In genomic region chr17:74467221-74467951, GRCh38 we compare ENCODE assay signal across 8 cellular contexts. TPM values are rescaled to one million over a fixed set of nuclear protein-coding genes. Genes with fewer than 3 reads are reported as not detected.
DNase-seq lines count a peak whose midpoint lies in the region; ATAC-seq and TF ChIP-seq lines count a peak whose summit lies in the region.

No MANE protein-coding gene starts in this region.

- H3K27me3 Mint-ChIP-seq in activated naive CD4-positive, alpha-beta T cell treated with anti-CD3 and anti-CD28 coated beads for 36 hours (ENCODE audit: low read depth), result no peaks in the 10 kb centered on the region
- no peaks in the 10 kb centered on the region for H3K27me3 Mint-ChIP-seq in activated CD8-positive, alpha-beta T cell treated with anti-CD3 and anti-CD28 coated beads for 36 hours
- no peaks in the 10 kb centered on the region for H3K27me3 Mint-ChIP-seq in natural killer cell treated with Interleukin-12 subunit alpha and Interleukin-12 subunit beta and Interleukin-15 and Interleukin-18, amount 100 ng/mL, for 72 hours

- no peaks in the 10 kb centered on the region for H3K27me3 ChIP-seq in vagina

- no peak overlapping the region for H3K27ac ChIP-seq in vagina

- TF ChIP-seq CTCF in activated CD8-positive, alpha-beta T cell treated with anti-CD3 and anti-CD28 coated beads for 36 hours (IDR thresholded peaks at IDR 0.05), result no peak
- TF ChIP-seq CTCF in vagina (IDR thresholded peaks at IDR 0.05), result no peak

- POLR2A ChIA-PET in activated CD8-positive, alpha-beta T cell treated with anti-CD3 and anti-CD28 coated beads for 36 hours (lab: Charles Lee), result no interaction called here

- H3K4me1 ChIP-seq in vagina, result no peaks in the 10 kb centered on the region

- H3K4me3 Mint-ChIP-seq in activated naive CD4-positive, alpha-beta T cell treated with anti-CD3 and anti-CD28 coated beads for 36 hours, result no peak overlapping the region
- no peak overlapping the region for H3K4me3 Mint-ChIP-seq in activated CD8-positive, alpha-beta T cell treated with anti-CD3 and anti-CD28 coated beads for 36 hours
- no peak overlapping the region for H3K4me3 Mint-ChIP-seq in natural killer cell treated with Interleukin-12 subunit alpha and Interleukin-12 subunit beta and Interleukin-15 and Interleukin-18, amount 100 ng/mL, for 72 hours

- peaks cover 25% of the 10 kb centered on the region for H3K4me1 Mint-ChIP-seq in activated naive CD4-positive, alpha-beta T cell treated with anti-CD3 and anti-CD28 coated beads for 36 hours (ENCODE audit: low read depth)
- H3K4me1 Mint-ChIP-seq in activated CD8-positive, alpha-beta T cell treated with anti-CD3 and anti-CD28 coated beads for 36 hours (ENCODE audit: low read depth), result peaks cover 39% of the 10 kb centered on the region
- peaks cover 30 to 39% of the 10 kb centered on the region in 2 donors for H3K4me1 Mint-ChIP-seq in natural killer cell treated with Interleukin-12 subunit alpha and Interleukin-12 subunit beta and Interleukin-15 and Interleukin-18, amount 100 ng/mL, for 72 hours (ENCODE audit: low read depth in 2 of 2)

- no peak for DNase-seq in activated naive CD4-positive, alpha-beta T cell treated with anti-CD3 and anti-CD28 coated beads for 36 hours
- DNase-seq in activated naive CD4-positive, alpha-beta T cell (lab: John Stamatoyannopoulos, UW), result no peak
- no peak for DNase-seq in activated CD8-positive, alpha-beta T cell treated with anti-CD3 and anti-CD28 coated beads for 36 hours
- peak; percentile 76 for DNase-seq in natural killer cell treated with Interleukin-12 subunit alpha and Interleukin-12 subunit beta and Interleukin-15 and Interleukin-18, amount 100 ng/mL, for 72 hours (ENCODE audit: low spot score)
- DNase-seq in NCI-H2171 treated with DMSO at 0.1 percent for 48 hours (lab: John Stamatoyannopoulos, UW) (no peak), vagina (ENCODE audit: extremely low spot score in 2 of 2) (no peak), T-helper 9 cell (no peak)

- H3K36me3 Mint-ChIP-seq in activated naive CD4-positive, alpha-beta T cell treated with anti-CD3 and anti-CD28 coated beads for 36 hours (ENCODE audit: low read depth), result no peaks in the 10 kb centered on the region
- H3K36me3 Mint-ChIP-seq in activated CD8-positive, alpha-beta T cell treated with anti-CD3 and anti-CD28 coated beads for 36 hours (ENCODE audit: low read depth), result no peaks in the 10 kb centered on the region
- H3K36me3 Mint-ChIP-seq in natural killer cell treated with Interleukin-12 subunit alpha and Interleukin-12 subunit beta and Interleukin-15 and Interleukin-18, amount 100 ng/mL, for 72 hours, result peaks cover 7% of the 10 kb centered on the region

- no peaks in the 10 kb centered on the region for H3K9me3 Mint-ChIP-seq in activated naive CD4-positive, alpha-beta T cell treated with anti-CD3 and anti-CD28 coated beads for 36 hours
- H3K9me3 Mint-ChIP-seq in activated CD8-positive, alpha-beta T cell treated with anti-CD3 and anti-CD28 coated beads for 36 hours, result no peaks in the 10 kb centered on the region
- H3K9me3 Mint-ChIP-seq in natural killer cell treated with Interleukin-12 subunit alpha and Interleukin-12 subunit beta and Interleukin-15 and Interleukin-18, amount 100 ng/mL, for 72 hours, result no peaks in the 10 kb centered on the region

- peak overlapping the region in 1 of 2 donors; percentile 4 for H3K4me3 ChIP-seq in vagina

- CTCF ChIA-PET in activated naive CD4-positive, alpha-beta T cell treated with anti-CD3 and anti-CD28 coated beads for 36 hours (lab: Charles Lee), result interaction anchor here (0.6 kb wide), 1 partner anchor 64 kb away, joined by 3 read pairs; no protein-coding TSS in a partner anchor
- CTCF ChIA-PET in activated CD8-positive, alpha-beta T cell treated with anti-CD3 and anti-CD28 coated beads for 36 hours (lab: Charles Lee), result interaction anchor here (1.8 to 3.2 kb wide), 3 partner anchors 10 to 99 kb away, joined by 4 to 15 read pairs (median 6); no protein-coding TSS in a partner anchor

- no peaks in the 10 kb centered on the region for H3K9me3 ChIP-seq in vagina

- peak; percentile 61 for ATAC-seq in HG03025 (IDR thresholded peaks at IDR 0.05; ENCODE audit: low FRiP score, unreplicated experiment)
- no peak for ATAC-seq in activated CD8-positive, alpha-beta T cell treated with anti-CD3 and anti-CD28 coated beads for 36 hours
- ATAC-seq in natural killer cell treated with Interleukin-12 subunit alpha and Interleukin-12 subunit beta and Interleukin-15 and Interleukin-18, amount 100 ng/mL, for 72 hours, result peak; percentile 51 to 78

- intact Hi-C loops in activated naive CD4-positive, alpha-beta T cell treated with anti-CD3 and anti-CD28 coated beads for 36 hours (cut with micrococcal nuclease), result loop anchor here (2.0 kb wide), 1 partner anchor 47 kb away; no protein-coding TSS in a partner anchor
- intact Hi-C loops in activated CD8-positive, alpha-beta T cell treated with anti-CD3 and anti-CD28 coated beads for 36 hours (cut with micrococcal nuclease), result no loop called here
- intact Hi-C loops in vagina (cut with DNase I), result no loop called here

- no peak for TF ChIP-seq POLR2A in vagina (IDR thresholded peaks at IDR 0.05)

- H3K36me3 ChIP-seq in vagina, result no peaks in the 10 kb centered on the region

- H3K27ac Mint-ChIP-seq in activated naive CD4-positive, alpha-beta T cell treated with anti-CD3 and anti-CD28 coated beads for 36 hours, result peak overlapping the region; percentile 7
- H3K27ac Mint-ChIP-seq in activated CD8-positive, alpha-beta T cell treated with anti-CD3 and anti-CD28 coated beads for 36 hours, result peak overlapping the region; percentile 1
- no peak overlapping the region for H3K27ac Mint-ChIP-seq in natural killer cell treated with Interleukin-12 subunit alpha and Interleukin-12 subunit beta and Interleukin-15 and Interleukin-18, amount 100 ng/mL, for 72 hours

RNA-seq across cellular contexts. Expression of gene CD300A, which starts 1.0 kb away (rescaled TPM):
- total RNA-seq in activated naive CD4-positive, alpha-beta T cell treated with anti-CD3 and anti-CD28 coated beads for 36 hours, result 1 to 10 TPM; 1.3 to 1.8 TPM
- total RNA-seq in activated CD8-positive, alpha-beta T cell treated with anti-CD3 and anti-CD28 coated beads for 36 hours, result 1 to 10 TPM; 2.2 to 2.4 TPM
- total RNA-seq in natural killer cell treated with Interleukin-12 subunit alpha and Interleukin-12 subunit beta and Interleukin-15 and Interleukin-18, amount 100 ng/mL, for 72 hours, result 10 to 100 TPM; 17.6 to 43.7 TPM
- 4.2 TPM for total RNA-seq in vagina

RNA-seq across cellular contexts. Expression of gene GPRC5C, which starts 35.5 kb away (rescaled TPM):
- not detected for total RNA-seq in activated naive CD4-positive, alpha-beta T cell treated with anti-CD3 and anti-CD28 coated beads for 36 hours
- total RNA-seq in activated CD8-positive, alpha-beta T cell treated with anti-CD3 and anti-CD28 coated beads for 36 hours, result 1 to 10 TPM; 1.2 to 2.0 TPM
- under 1 TPM in 1 of 2 donors, not detected in 1; 0.25 TPM for total RNA-seq in natural killer cell treated with Interleukin-12 subunit alpha and Interleukin-12 subunit beta and Interleukin-15 and Interleukin-18, amount 100 ng/mL, for 72 hours
- 27.5 TPM for total RNA-seq in vagina

Comparison
In these comparisons a context has a peak if more than half of its experiments do, and no peak if none do; other contexts are left out.
1. H3K27ac Mint-ChIP-seq: peak in activated naive CD4-positive, alpha-beta T cell treated with anti-CD3 and anti-CD28 coated beads for 36 hours (single experiment) and activated CD8-positive, alpha-beta T cell treated with anti-CD3 and anti-CD28 coated beads for 36 hours (single experiment); none in natural killer cell treated with Interleukin-12 subunit alpha and Interleukin-12 subunit beta and Interleukin-15 and Interleukin-18, amount 100 ng/mL, for 72 hours (0 of 2).